ENCODE assay signal across 22 cellular contexts in genomic region chr11:120778692-120779490, GRCh38.
"Had no signal": no experiment of that assay in that cellular context is flagged by ENCODE, and none has a peak within 500 bp of the region (broad histone marks: within the 10 kb centered on the region; RNA-seq: fewer than 3 reads in every experiment).

No MANE protein-coding gene starts in this region.

- H3K9me3 Mint-ChIP-seq: activated CD4-positive, alpha-beta T cell treated with anti-CD3 and anti-CD28 coated beads, Interleukin-2, amount 10 ng/mL, durations not matched to agents 24 days and 14 days; activated naive CD8-positive, alpha-beta T cell treated with anti-CD3 and anti-CD28 coated beads, Interleukin-2, amount 10 ng/mL, durations not matched to agents 7 days and 5 days; activated T-cell treated with anti-CD3 and anti-CD28 coated beads, Interleukin-2, amount 50 U/mL, for 72 hours; stimulated activated naive CD8-positive, alpha-beta T cell treated with anti-CD3 and anti-CD28 coated beads, Interleukin-15, Interleukin-2, amounts not matched to agents 100 ng/mL and 50 ng/mL, for 24 hours had no signal

- H3K4me1 ChIP-seq: gastrocnemius medialis, heart left ventricle, left lung, suprapubic skin, upper lobe of left lung had no signal

- H3K4me3 Mint-ChIP-seq: activated CD4-positive, alpha-beta T cell treated with anti-CD3 and anti-CD28 coated beads, Interleukin-2, amount 10 ng/mL, durations not matched to agents 24 days and 14 days; activated naive CD8-positive, alpha-beta T cell treated with anti-CD3 and anti-CD28 coated beads, Interleukin-2, amount 10 ng/mL, durations not matched to agents 7 days and 5 days; activated T-cell treated with anti-CD3 and anti-CD28 coated beads, Interleukin-2, amount 50 U/mL, for 72 hours; naive B cell; stimulated activated naive CD8-positive, alpha-beta T cell treated with anti-CD3 and anti-CD28 coated beads, Interleukin-15, Interleukin-2, amounts not matched to agents 100 ng/mL and 50 ng/mL, for 24 hours had no signal

- H3K4me3 ChIP-seq: gastrocnemius medialis, heart left ventricle, left lung, suprapubic skin, upper lobe of left lung had no signal

- H3K27ac ChIP-seq: brain microvascular endothelial cell, epithelial cell of prostate, gastrocnemius medialis, heart left ventricle, left lung, neutrophil, suprapubic skin, upper lobe of left lung had no signal

- H3K27ac Mint-ChIP-seq: activated CD4-positive, alpha-beta T cell treated with anti-CD3 and anti-CD28 coated beads, Interleukin-2, amount 10 ng/mL, durations not matched to agents 24 days and 14 days; activated naive CD8-positive, alpha-beta T cell treated with anti-CD3 and anti-CD28 coated beads, Interleukin-2, amount 10 ng/mL, durations not matched to agents 7 days and 5 days; activated T-cell treated with anti-CD3 and anti-CD28 coated beads, Interleukin-2, amount 50 U/mL, for 72 hours; stimulated activated naive CD8-positive, alpha-beta T cell treated with anti-CD3 and anti-CD28 coated beads, Interleukin-15, Interleukin-2, amounts not matched to agents 100 ng/mL and 50 ng/mL, for 24 hours had no signal

- H3K4me1 Mint-ChIP-seq: activated CD4-positive, alpha-beta T cell treated with anti-CD3 and anti-CD28 coated beads, Interleukin-2, amount 10 ng/mL, durations not matched to agents 24 days and 14 days; activated naive CD8-positive, alpha-beta T cell treated with anti-CD3 and anti-CD28 coated beads, Interleukin-2, amount 10 ng/mL, durations not matched to agents 7 days and 5 days; naive B cell had no signal

- FAIRE-seq: keratinocyte, small intestine had no signal

- H3K27me3 ChIP-seq: brain microvascular endothelial cell, gastrocnemius medialis, upper lobe of left lung had no signal

- DNase-seq: activated CD4-positive, alpha-beta T cell treated with anti-CD3 and anti-CD28 coated beads, Interleukin-2, amount 10 ng/mL, durations not matched to agents 24 days and 14 days; activated CD8-positive, alpha-beta memory T cell treated with anti-CD3 and anti-CD28 coated beads, Interleukin-2, amount 50 U/mL, for 48 hours; activated gamma-delta T cell treated with Interleukin-2 at 50 U/mL for 16 hours; activated naive CD8-positive, alpha-beta T cell treated with anti-CD3 and anti-CD28 coated beads, Interleukin-2, amount 10 ng/mL, durations not matched to agents 7 days and 5 days; activated T-cell treated with anti-CD3 and anti-CD28 coated beads, Interleukin-2, amount 50 U/mL, for 72 hours; brain microvascular endothelial cell; cerebellar nuclear complex; effector memory CD4-positive, alpha-beta T cell; gastrocnemius medialis; heart left ventricle; left lung; mammary epithelial cell; naive B cell; right cardiac atrium; small intestine; T-helper 2 cell; upper lobe of left lung had no signal

- ATAC-seq: activated T-cell treated with anti-CD3 and anti-CD28 coated beads, Interleukin-2, amount 50 U/mL, for 72 hours; gastrocnemius medialis; heart left ventricle; left lung; right cardiac atrium had no signal

- H3K36me3 Mint-ChIP-seq: activated naive CD8-positive, alpha-beta T cell treated with anti-CD3 and anti-CD28 coated beads, Interleukin-2, amount 10 ng/mL, durations not matched to agents 7 days and 5 days; naive B cell had no signal

- H3K9me3 ChIP-seq: gastrocnemius medialis, heart left ventricle, left lung, neutrophil, suprapubic skin, upper lobe of left lung had no signal

- H3K36me3 ChIP-seq: brain microvascular endothelial cell, gastrocnemius medialis, heart left ventricle, left lung, neutrophil, suprapubic skin, upper lobe of left lung had no signal
